In the genomic region with DNA sequence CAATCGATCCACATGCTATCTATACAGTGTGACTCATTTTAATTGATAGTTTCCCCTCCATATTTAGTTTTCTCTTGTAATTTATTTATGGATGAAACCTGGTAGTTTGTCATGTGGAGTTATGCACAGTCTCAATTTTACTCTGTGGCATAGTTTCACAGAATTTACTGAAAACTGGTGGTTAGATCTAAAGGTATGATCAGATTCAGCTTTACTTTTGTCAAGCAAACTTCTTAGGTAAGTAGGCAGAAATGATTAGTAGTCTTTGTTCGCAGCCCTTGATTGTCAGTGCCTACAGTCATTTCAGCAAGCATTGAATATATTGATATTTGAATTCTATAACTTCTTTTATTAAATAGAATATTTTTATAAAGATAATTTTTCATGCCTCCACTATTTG, we compare ENCODE assay signal across 11 cellular contexts. TPM values are rescaled to one million over a fixed set of nuclear protein-coding genes. Genes with fewer than 3 reads are reported as not detected.
DNase-seq lines count a peak whose midpoint lies in the region; ATAC-seq and TF ChIP-seq lines count a peak whose summit lies in the region.
"Had no signal": no experiment of that assay in that cellular context is flagged by ENCODE, and none has a peak within 500 bp of the region (broad histone marks: within the 10 kb centered on the region; RNA-seq: fewer than 3 reads in every experiment).

No MANE protein-coding gene starts in this region.

- H3K27me3 Mint-ChIP-seq in CD8-positive, alpha-beta T cell (ENCODE audit: low read depth) = no peaks in the 10 kb centered on the region
- H3K27me3 Mint-ChIP-seq in IgD-negative memory B cell = no peaks in the 10 kb centered on the region
- H3K27me3 Mint-ChIP-seq in activated naive CD8-positive, alpha-beta T cell treated with anti-CD3 and anti-CD28 coated beads for 36 hours = no peaks in the 10 kb centered on the region
- no peaks in the 10 kb centered on the region for H3K27me3 Mint-ChIP-seq in natural killer cell treated with Interleukin-12 subunit alpha and Interleukin-12 subunit beta and Interleukin-15 and Interleukin-18, amount 100 ng/mL, for 72 hours

- peaks cover 71% of the 10 kb centered on the region for H3K4me1 Mint-ChIP-seq in CD8-positive, alpha-beta T cell (ENCODE audit: low read depth)
- H3K4me1 Mint-ChIP-seq in IgD-negative memory B cell = peaks cover 43 to 58% (median 53%) of the 10 kb centered on the region in 3 donors
- peaks cover 59% of the 10 kb centered on the region for H3K4me1 Mint-ChIP-seq in activated naive CD8-positive, alpha-beta T cell treated with anti-CD3 and anti-CD28 coated beads for 36 hours
- H3K4me1 Mint-ChIP-seq in natural killer cell treated with Interleukin-12 subunit alpha and Interleukin-12 subunit beta and Interleukin-15 and Interleukin-18, amount 100 ng/mL, for 72 hours (ENCODE audit: low read depth in 2 of 2) = peaks cover 56 to 57% of the 10 kb centered on the region in 2 donors

- H3K9me3 ChIP-seq in CD8-positive, alpha-beta T cell (ENCODE audit: low read length) = no peaks in the 10 kb centered on the region
- H3K9me3 ChIP-seq in left lung (no peaks in the 10 kb centered on the region), body of pancreas (no peaks in the 10 kb centered on the region)
- H3K9me3 ChIP-seq: adrenal gland, sigmoid colon had no signal

- TF ChIP-seq CTCF in CD8-positive, alpha-beta T cell (IDR thresholded peaks at IDR 0.05) = no peak
- TF ChIP-seq CTCF in left lung (IDR thresholded peaks at IDR 0.05) (no peak), body of pancreas (IDR thresholded peaks at IDR 0.05) (no peak)

- POLR2A ChIA-PET in CD8-positive, alpha-beta T cell (lab: Charles Lee) = no interaction called here

- intact Hi-C loops in CD8-positive, alpha-beta T cell (cut with DNase I, micrococcal nuclease) = no loop called here
- intact Hi-C loops in left lung (cut with DNase I) = no loop called here
- intact Hi-C loops in body of pancreas (cut with DNase I) = loop anchor here (10.0 kb wide), 1 partner anchor 81 kb away; no protein-coding TSS in a partner anchor

- DNase-seq in CD8-positive, alpha-beta T cell = no peak
- no peak for DNase-seq in activated naive CD8-positive, alpha-beta T cell treated with anti-CD3 and anti-CD28 coated beads for 36 hours
- no peak for DNase-seq in natural killer cell treated with Interleukin-12 subunit alpha and Interleukin-12 subunit beta and Interleukin-15 and Interleukin-18, amount 100 ng/mL, for 72 hours (ENCODE audit: low spot score)
- DNase-seq in left lung = no peak
- DNase-seq in body of pancreas = no peak
- DNase-seq: activated CD4-positive, alpha-beta T cell treated with anti-CD3 and anti-CD28 coated beads for 4 hours; dermis blood vessel endothelial cell; sigmoid colon had no signal

- no peak overlapping the region for H3K4me3 ChIP-seq in CD8-positive, alpha-beta T cell (ENCODE audit: low read depth, low read length)
- no peak overlapping the region for H3K4me3 ChIP-seq in left lung
- no peak overlapping the region for H3K4me3 ChIP-seq in body of pancreas

- CTCF ChIA-PET in CD8-positive, alpha-beta T cell (lab: Charles Lee) = no interaction called here

- no peak for TF ChIP-seq POLR2A in body of pancreas (IDR thresholded peaks at IDR 0.05)

- H3K36me3 ChIP-seq in CD8-positive, alpha-beta T cell (ENCODE audit: insufficient read depth, low read length) = no peaks in the 10 kb centered on the region
- H3K36me3 ChIP-seq in left lung = no peaks in the 10 kb centered on the region
- H3K36me3 ChIP-seq in body of pancreas (replicated peaks in 1 of 2; ENCODE audit: insufficient read depth in 1 of 2, low read depth in 2 of 2) = no peaks in the 10 kb centered on the region
- H3K36me3 ChIP-seq: adrenal gland, sigmoid colon had no signal

- H3K27ac Mint-ChIP-seq in CD8-positive, alpha-beta T cell = peak overlapping the region; percentile 62
- peak overlapping the region in 2 of 3 donors; percentile 95 to 97 for H3K27ac Mint-ChIP-seq in IgD-negative memory B cell
- H3K27ac Mint-ChIP-seq in activated naive CD8-positive, alpha-beta T cell treated with anti-CD3 and anti-CD28 coated beads for 36 hours = peak overlapping the region; percentile 70
- H3K27ac Mint-ChIP-seq in natural killer cell treated with Interleukin-12 subunit alpha and Interleukin-12 subunit beta and Interleukin-15 and Interleukin-18, amount 100 ng/mL, for 72 hours = peak overlapping the region; percentile 79 to 96

- H3K36me3 Mint-ChIP-seq in CD8-positive, alpha-beta T cell = peaks cover 10% of the 10 kb centered on the region
- H3K36me3 Mint-ChIP-seq in IgD-negative memory B cell = peaks cover 6% of the 10 kb centered on the region
- peaks cover 17% of the 10 kb centered on the region for H3K36me3 Mint-ChIP-seq in activated naive CD8-positive, alpha-beta T cell treated with anti-CD3 and anti-CD28 coated beads for 36 hours
- peaks cover 4% of the 10 kb centered on the region for H3K36me3 Mint-ChIP-seq in natural killer cell treated with Interleukin-12 subunit alpha and Interleukin-12 subunit beta and Interleukin-15 and Interleukin-18, amount 100 ng/mL, for 72 hours

- peaks cover 53% of the 10 kb centered on the region for H3K4me1 ChIP-seq in CD8-positive, alpha-beta T cell (ENCODE audit: insufficient read depth, low read length)
- H3K4me1 ChIP-seq in left lung = peaks cover 27 to 82% of the 10 kb centered on the region in 2 donors
- H3K4me1 ChIP-seq in body of pancreas = peaks cover 67% of the 10 kb centered on the region

- peak overlapping the region; percentile 56 for H3K4me3 Mint-ChIP-seq in CD8-positive, alpha-beta T cell
- peak overlapping the region; percentile 97 to 99 (median 98) for H3K4me3 Mint-ChIP-seq in IgD-negative memory B cell
- peak overlapping the region; percentile 90 for H3K4me3 Mint-ChIP-seq in activated naive CD8-positive, alpha-beta T cell treated with anti-CD3 and anti-CD28 coated beads for 36 hours
- H3K4me3 Mint-ChIP-seq in natural killer cell treated with Interleukin-12 subunit alpha and Interleukin-12 subunit beta and Interleukin-15 and Interleukin-18, amount 100 ng/mL, for 72 hours = peak overlapping the region; percentile 96

- WGBS in body of pancreas, 2 donors = 33 to 52% methylated on average over 2 of the region's 2 CpGs

- no peak for ATAC-seq in CD8-positive, alpha-beta T cell
- no peak for ATAC-seq in natural killer cell treated with Interleukin-12 subunit alpha and Interleukin-12 subunit beta and Interleukin-15 and Interleukin-18, amount 100 ng/mL, for 72 hours
- ATAC-seq in HG03354 (IDR thresholded peaks at IDR 0.05; ENCODE audit: poor library complexity, severe bottlenecking, unreplicated experiment) (no peak), left lung (no peak), body of pancreas (no peak)

- no peak overlapping the region for H3K27ac ChIP-seq in CD8-positive, alpha-beta T cell (ENCODE audit: low read depth, low read length)
- H3K27ac ChIP-seq in left lung (no peak overlapping the region), body of pancreas (peak overlapping the region in 1 of 4 donors; percentile 96)
- H3K27ac ChIP-seq: adrenal gland, sigmoid colon had no signal

- H3K9me3 Mint-ChIP-seq in CD8-positive, alpha-beta T cell = no peaks in the 10 kb centered on the region
- H3K9me3 Mint-ChIP-seq in IgD-negative memory B cell = no peaks in the 10 kb centered on the region
- no peaks in the 10 kb centered on the region for H3K9me3 Mint-ChIP-seq in activated naive CD8-positive, alpha-beta T cell treated with anti-CD3 and anti-CD28 coated beads for 36 hours
- H3K9me3 Mint-ChIP-seq in natural killer cell treated with Interleukin-12 subunit alpha and Interleukin-12 subunit beta and Interleukin-15 and Interleukin-18, amount 100 ng/mL, for 72 hours = no peaks in the 10 kb centered on the region

- no peaks in the 10 kb centered on the region for H3K27me3 ChIP-seq in CD8-positive, alpha-beta T cell (ENCODE audit: insufficient read depth, low read length)
- H3K27me3 ChIP-seq in left lung = no peaks in the 10 kb centered on the region
- H3K27me3 ChIP-seq in body of pancreas = no peaks in the 10 kb centered on the region
- H3K27me3 ChIP-seq: adrenal gland, sigmoid colon had no signal

RNA-seq across cellular contexts. Expression of a gene that starts 2.5 kb away (rescaled TPM):
- 100 to 1,000 TPM; 129 TPM for total RNA-seq in CD8-positive, alpha-beta T cell
- polyA plus RNA-seq in IgD-negative memory B cell = 300 TPM
- 100 to 1,000 TPM; 136 TPM for total RNA-seq in activated naive CD8-positive, alpha-beta T cell treated with anti-CD3 and anti-CD28 coated beads for 36 hours
- total RNA-seq in natural killer cell treated with Interleukin-12 subunit alpha and Interleukin-12 subunit beta and Interleukin-15 and Interleukin-18, amount 100 ng/mL, for 72 hours = 100 to 1,000 TPM; 259 to 291 TPM
- total RNA-seq in left lung (100 to 1,000 TPM; 262 to 265 TPM), body of pancreas (100 to 1,000 TPM in 1 of 2 donors, 10 to 100 TPM in 1; 84.1 to 266 TPM)

RNA-seq across cellular contexts. Expression of a gene that starts 53.3 kb away (rescaled TPM):
- 10 to 100 TPM; 22.4 to 24.8 TPM for total RNA-seq in CD8-positive, alpha-beta T cell
- 22.7 TPM for polyA plus RNA-seq in IgD-negative memory B cell
- 10 to 100 TPM; 72.2 to 74.1 TPM for total RNA-seq in activated naive CD8-positive, alpha-beta T cell treated with anti-CD3 and anti-CD28 coated beads for 36 hours
- total RNA-seq in natural killer cell treated with Interleukin-12 subunit alpha and Interleukin-12 subunit beta and Interleukin-15 and Interleukin-18, amount 100 ng/mL, for 72 hours = 100 to 1,000 TPM; 121 to 129 TPM
- total RNA-seq in left lung (100 to 1,000 TPM in 1 of 2 donors, 10 to 100 TPM in 1; 58.2 to 113 TPM), body of pancreas (10 to 100 TPM; 29.0 to 33.5 TPM)
